ENCODE assay signal across 7 cellular contexts in genomic region chrX:19799319-19800182, GRCh38.
DNase-seq lines count a peak whose midpoint lies in the region; ATAC-seq and TF ChIP-seq lines count a peak whose summit lies in the region.

No MANE protein-coding gene starts in this region.

- no peak for ATAC-seq in GM21447 (IDR thresholded peaks at IDR 0.05; ENCODE audit: unreplicated experiment)
- ATAC-seq in HG03565 (IDR thresholded peaks at IDR 0.05; ENCODE audit: unreplicated experiment): no peak

- H3K27ac Mint-ChIP-seq in activated CD4-positive, alpha-beta T cell treated with anti-CD3 and anti-CD28 coated beads, Interleukin-2, amount 10 ng/mL, durations not matched to agents 24 days and 14 days: peak overlapping the region; percentile 94

- H3K9me3 ChIP-seq in MG63 (no peaks in the 10 kb centered on the region), fibroblast of lung (ENCODE audit: control insufficient read depth, insufficient read depth, low read depth, low read length) (no peaks in the 10 kb centered on the region)

- peak; percentile 36 for DNase-seq in MG63
- peak; percentile 80 for DNase-seq in activated CD4-positive, alpha-beta T cell treated with anti-CD3 and anti-CD28 coated beads, Interleukin-2, amount 10 ng/mL, durations not matched to agents 24 days and 14 days
- peak; percentile 43 to 69 for DNase-seq in fibroblast of lung (ENCODE audit: low read depth in 2 of 2)
- peak; percentile 41 to 45 for DNase-seq in stimulated activated CD4-positive, alpha-beta T cell treated with anti-CD3 and anti-CD28 coated beads, Interleukin-2, amount 100 ng/mL, for 24 hours
- no peak for DNase-seq in NCI-H1436 treated with DMSO at 0.1 percent for 48 hours (lab: John Stamatoyannopoulos, UW)

- peaks cover 4% of the 10 kb centered on the region for H3K4me1 ChIP-seq in fibroblast of lung (ENCODE audit: control insufficient read depth, extremely low read depth, insufficient read depth, low read length)

- peak overlapping the region; percentile 85 for H3K4me3 Mint-ChIP-seq in activated CD4-positive, alpha-beta T cell treated with anti-CD3 and anti-CD28 coated beads, Interleukin-2, amount 10 ng/mL, durations not matched to agents 24 days and 14 days

- no peaks in the 10 kb centered on the region for H3K27me3 Mint-ChIP-seq in activated CD4-positive, alpha-beta T cell treated with anti-CD3 and anti-CD28 coated beads, Interleukin-2, amount 10 ng/mL, durations not matched to agents 24 days and 14 days

- H3K36me3 ChIP-seq in MG63 (no peaks in the 10 kb centered on the region), fibroblast of lung (ENCODE audit: control insufficient read depth, insufficient read depth, low read length) (no peaks in the 10 kb centered on the region)

- H3K4me3 ChIP-seq in MG63: no peak overlapping the region
- peak overlapping the region in 1 of 4 experiments; percentile 17 for H3K4me3 ChIP-seq in fibroblast of lung (replicated peaks in 1 of 4; ENCODE audit: control extremely low read depth in 1 of 4, insufficient read depth in 1 of 4, low read depth in 3 of 4, low read length in 4 of 4)

- H3K27me3 ChIP-seq in MG63 (no peaks in the 10 kb centered on the region), fibroblast of lung (ENCODE audit: control insufficient read depth, insufficient read depth, low read length) (no peaks in the 10 kb centered on the region)

- peak overlapping the region; percentile 44 for H3K4me2 ChIP-seq in fibroblast of lung (ENCODE audit: extremely low read depth, insufficient read depth, low read length)

- no peaks in the 10 kb centered on the region for H3K79me2 ChIP-seq in fibroblast of lung (ENCODE audit: control insufficient read depth, insufficient read depth, low read length)

- peak overlapping the region; percentile 3 for H3K27ac ChIP-seq in fibroblast of lung (ENCODE audit: insufficient read depth, low read length)

- H3K4me1 Mint-ChIP-seq in activated CD4-positive, alpha-beta T cell treated with anti-CD3 and anti-CD28 coated beads, Interleukin-2, amount 10 ng/mL, durations not matched to agents 24 days and 14 days: peaks cover 60% of the 10 kb centered on the region

- intact Hi-C loops in activated CD4-positive, alpha-beta T cell treated with anti-CD3 and anti-CD28 coated beads, Interleukin-2, amount 10 ng/mL, durations not matched to agents 24 days and 14 days (cut with micrococcal nuclease): loop anchor here (2.0 to 5.0 kb wide), 3 partner anchors 15 to 117 kb away; partner anchors contain the start of gene SH3KBP1

- peak overlapping the region; percentile 30 for H2AFZ ChIP-seq in fibroblast of lung (ENCODE audit: low read length)

- H3K9me3 Mint-ChIP-seq in activated CD4-positive, alpha-beta T cell treated with anti-CD3 and anti-CD28 coated beads, Interleukin-2, amount 10 ng/mL, durations not matched to agents 24 days and 14 days: peaks cover 3% of the 10 kb centered on the region

- no peak overlapping the region for H3K9ac ChIP-seq in fibroblast of lung (ENCODE audit: insufficient read depth, low read length)

- H3K36me3 Mint-ChIP-seq in activated CD4-positive, alpha-beta T cell treated with anti-CD3 and anti-CD28 coated beads, Interleukin-2, amount 10 ng/mL, durations not matched to agents 24 days and 14 days (ENCODE audit: low read depth): peaks cover 17% of the 10 kb centered on the region

- TF ChIP-seq CTCF in fibroblast of lung (conservative IDR thresholded peaks at IDR 0.05 in 1 of 2, IDR thresholded peaks at IDR 0.05 in 1 of 2; ENCODE audit: low read depth in 1 of 2, low read length in 2 of 2): no peak

- H4K20me1 ChIP-seq in fibroblast of lung (ENCODE audit: control insufficient read depth, extremely low read depth, insufficient read depth, low read length): no peaks in the 10 kb centered on the region
